In the genomic region with DNA sequence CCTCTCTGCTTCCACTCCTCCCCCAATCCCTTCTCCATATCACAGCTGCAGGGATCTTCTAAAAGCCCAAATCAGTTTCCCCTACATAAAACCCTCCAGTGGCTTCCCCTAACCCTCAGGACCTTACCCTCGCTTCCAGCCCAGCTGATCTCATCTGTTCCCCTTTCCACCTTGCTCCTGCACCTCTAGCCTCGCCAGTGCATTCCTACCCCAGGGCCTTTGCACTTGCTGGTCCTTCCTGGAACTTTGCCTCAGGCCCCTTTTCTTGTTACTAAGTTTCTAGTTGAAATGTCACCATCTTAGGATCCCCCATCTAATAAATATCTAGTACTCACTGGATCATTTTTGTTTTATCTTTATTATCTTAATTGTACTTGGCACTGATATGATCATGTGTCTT, we compare ENCODE assay signal across 26 cellular contexts.
A peak's percentile ranks its signal among the peaks of the same experiment; 100 is the strongest.
DNase-seq lines count a peak whose midpoint lies in the region; ATAC-seq, FAIRE-seq and TF ChIP-seq lines count a peak whose summit lies in the region.
"Had no signal": no experiment of that assay in that cellular context is flagged by ENCODE, and none has a peak within 500 bp of the region (broad histone marks: within the 10 kb centered on the region; RNA-seq: fewer than 3 reads in every experiment).

No MANE protein-coding gene starts in this region.

- H3K9ac ChIP-seq in K562 (ENCODE audit: insufficient read depth in 1 of 2, low read depth in 2 of 2, low read length in 2 of 2) (no peak overlapping the region), neural progenitor cell (no peak overlapping the region)
- H3K9ac ChIP-seq: BLaER1 had no signal

- no peak for TF ChIP-seq EP300 in K562 (IDR thresholded peaks at IDR 0.05; ENCODE audit: low read length)

- H3K36me3 ChIP-seq in HEK293 (ENCODE audit: control insufficient read depth in 2 of 2, insufficient read depth in 1 of 2, low read length in 2 of 2) (no peaks in the 10 kb centered on the region), K562 (ENCODE audit: control insufficient read depth, insufficient read depth, low read length) (no peaks in the 10 kb centered on the region), neural progenitor cell (no peaks in the 10 kb centered on the region)
- H3K36me3 ChIP-seq: BE2C, BLaER1 had no signal

- H3K4me3 Mint-ChIP-seq in neural progenitor cell: peak overlapping the region; percentile 35
- H3K4me3 Mint-ChIP-seq: CD14-positive monocyte; CD4-positive, alpha-beta memory T cell; CD4-positive, CD25-positive, alpha-beta regulatory T cell; CD8-positive, alpha-beta memory T cell had no signal

- in situ Hi-C loops in K562 (cut with MboI): loop anchor here (10.0 kb wide), 1 partner anchor 449 kb away; no protein-coding TSS in a partner anchor

- no peaks in the 10 kb centered on the region for H3K79me2 ChIP-seq in K562 (ENCODE audit: control insufficient read depth, insufficient read depth, low read length)
- no peaks in the 10 kb centered on the region for H3K79me2 ChIP-seq in neural progenitor cell (ENCODE audit: low read depth)

- peaks cover 56% of the 10 kb centered on the region for H3K27me3 Mint-ChIP-seq in neural progenitor cell (ENCODE audit: insufficient read depth, low read depth)

- TF ChIP-seq CTCF in HEK293 (tag by site-specific recombination; IDR thresholded peaks at IDR 0.05) (no peak), K562 (IDR thresholded peaks at IDR 0.05 in 2 of 3, conservative IDR thresholded peaks at IDR 0.05 in 1 of 3; ENCODE audit: insufficient read depth in 2 of 3, low read depth in 1 of 3, low read length in 3 of 3) (no peak), neural progenitor cell (IDR thresholded peaks at IDR 0.05) (no peak)

- intact Hi-C loops in K562 (cut with micrococcal nuclease): loop anchor here (10.0 kb wide), 1 partner anchor 151 kb away; no protein-coding TSS in a partner anchor

- CTCF ChIA-PET in HEK293 (lab: Yijun Ruan, JAX) (no interaction called here), K562 (lab: Yijun Ruan, JAX; ENCODE audit: low intra/inter-chr PET ratio) (no interaction called here)

- no TSS peak for BruUV-seq in K562 (replicated peaks; lab: Mats Ljungman, UMichigan)

- no peak for ATAC-seq in K562
- ATAC-seq: GM12878 had no signal

- DNase-seq in K562 (ENCODE audit: extremely low read depth in 1 of 4, low spot score in 3 of 4) (no peak), neural progenitor cell (ENCODE audit: low spot score) (no peak), frontal cortex (ENCODE audit: low spot score in 2 of 2) (no peak), LoVo (ENCODE audit: low spot score) (no peak), NCI-H187 (lab: John Stamatoyannopoulos, UW) (no peak)
- DNase-seq: 8988T; ACHN; BE2C; C1 segment of cervical spinal cord; CD4-positive, alpha-beta memory T cell; CD4-positive, CD25-positive, alpha-beta regulatory T cell; CD8-positive, alpha-beta memory T cell; DMS 273 treated with DMSO at 0.1 percent for 48 hours; DMS153; DMS53; DMS79; DND-41; EL; GDM1 had no signal

- no peak for TF ChIP-seq POLR2A in K562 (conservative IDR thresholded peaks at IDR 0.05)

- H3K36me3 Mint-ChIP-seq in neural progenitor cell: no peaks in the 10 kb centered on the region
- H3K36me3 Mint-ChIP-seq: CD14-positive monocyte; CD4-positive, alpha-beta memory T cell; CD4-positive, CD25-positive, alpha-beta regulatory T cell; CD8-positive, alpha-beta memory T cell had no signal

- no peak overlapping the region for H3K27ac Mint-ChIP-seq in neural progenitor cell
- H3K27ac Mint-ChIP-seq: CD14-positive monocyte; CD4-positive, alpha-beta memory T cell; CD8-positive, alpha-beta memory T cell had no signal

- H3K9me3 ChIP-seq in HEK293 (ENCODE audit: control insufficient read depth, insufficient read depth, low read depth, low read length) (no peaks in the 10 kb centered on the region), K562 (replicated peaks; ENCODE audit: control insufficient read depth, insufficient read depth, low read depth, low read length) (no peaks in the 10 kb centered on the region), neural progenitor cell (ENCODE audit: low read depth) (no peaks in the 10 kb centered on the region)
- H3K9me3 ChIP-seq: BE2C, BLaER1 had no signal

- H3K4me3 ChIP-seq in HEK293 (ENCODE audit: low read depth, low read length) (no peak overlapping the region), K562 (no peak overlapping the region), neural progenitor cell (no peak overlapping the region)
- H3K4me3 ChIP-seq: BLaER1, GM12878 had no signal

- H3K9me3 Mint-ChIP-seq in neural progenitor cell: no peaks in the 10 kb centered on the region

- H3K27me3 ChIP-seq in K562 (ENCODE audit: control insufficient read depth in 2 of 2, insufficient read depth in 2 of 2, low read length in 2 of 2) (no peaks in the 10 kb centered on the region), neural progenitor cell (no peaks in the 10 kb centered on the region)
- H3K27me3 ChIP-seq: BLaER1 had no signal

- no peak overlapping the region for H3K4me2 ChIP-seq in K562 (ENCODE audit: insufficient read depth, low read length)
- no peak overlapping the region for H3K4me2 ChIP-seq in neural progenitor cell
- H3K4me2 ChIP-seq: BLaER1 had no signal

- H4K20me1 ChIP-seq in K562 (replicated peaks; ENCODE audit: control insufficient read depth, insufficient read depth, low read length) (no peaks in the 10 kb centered on the region), neural progenitor cell (ENCODE audit: low read depth) (no peaks in the 10 kb centered on the region)
- H4K20me1 ChIP-seq: BLaER1 had no signal

- no peaks in the 10 kb centered on the region for H3K4me1 ChIP-seq in HEK293 (ENCODE audit: control insufficient read depth, insufficient read depth, low read length)
- peaks cover 10 to 27% of the 10 kb centered on the region in 2 experiments; a peak in 4 of 5 replicates for H3K4me1 ChIP-seq in K562 (replicated peaks in 1 of 2; ENCODE audit: control insufficient read depth in 2 of 2, insufficient read depth in 2 of 2, low read length in 2 of 2)
- H3K4me1 ChIP-seq in neural progenitor cell: peaks cover 28% of the 10 kb centered on the region
- H3K4me1 ChIP-seq: BE2C, BLaER1 had no signal

- no peak for TF ChIP-seq RAD21 in K562 (CRISPR knock-in tag; conservative IDR thresholded peaks at IDR 0.05 in 1 of 2, IDR thresholded peaks at IDR 0.05 in 1 of 2)

- H2AFZ ChIP-seq in K562 (ENCODE audit: low read depth, low read length): no peak overlapping the region
- H2AFZ ChIP-seq in neural progenitor cell (replicated peaks): no peak overlapping the region

- WGBS in K562 (ENCODE audit: insufficient coverage, low coverage, missing lambda C conversion rate): 23% methylated on average over 2 of the region's 2 CpGs

- H3F3A ChIP-seq in neural progenitor cell (ENCODE audit: low read depth): peaks cover 57% of the 10 kb centered on the region

- no peaks in the 10 kb centered on the region for H3K9me1 ChIP-seq in K562 (ENCODE audit: control insufficient read depth, insufficient read depth, low read length)

- FAIRE-seq in K562 (lab: Jason Lieb, UNC) (no peak), frontal cortex (lab: Jason Lieb, UNC) (no peak)
- FAIRE-seq: A204.1, GM12878, GM12892, GM18507 had no signal

- POLR2A ChIA-PET in HEK293 (lab: Yijun Ruan, JAX): no interaction called here
- POLR2A ChIA-PET in K562 (lab: Yijun Ruan, JAX): interaction anchor here (0.6 kb wide), 1 partner anchor 51 kb away, joined by 3 read pairs; no protein-coding TSS in a partner anchor

- H3K27ac ChIP-seq in HEK293 (ENCODE audit: extremely low read depth, low read depth, low read length) (no peak overlapping the region), K562 (ENCODE audit: extremely low read depth, low read depth, low read length) (no peak overlapping the region), neural progenitor cell (no peak overlapping the region)
- H3K27ac ChIP-seq: BLaER1 had no signal

- peaks cover 58% of the 10 kb centered on the region for H3K4me1 Mint-ChIP-seq in neural progenitor cell
- H3K4me1 Mint-ChIP-seq: CD14-positive monocyte had no signal

TF ChIP-seq in HEK293, 187 proteins besides CTCF, POLR2A, EP300 and RAD21:
- TF ChIP-seq ZNF791 (tag by site-specific recombination; IDR thresholded peaks at IDR 0.05) (no peak), ZBTB21 (tag by site-specific recombination; IDR thresholded peaks at IDR 0.05) (no peak), HOXC10 (CRISPR knock-in tag; IDR thresholded peaks at IDR 0.05) (no peak), ZNF623 (tag by site-specific recombination; IDR thresholded peaks at IDR 0.05) (peak; percentile 90)
- TF ChIP-seq, protein P1, sequence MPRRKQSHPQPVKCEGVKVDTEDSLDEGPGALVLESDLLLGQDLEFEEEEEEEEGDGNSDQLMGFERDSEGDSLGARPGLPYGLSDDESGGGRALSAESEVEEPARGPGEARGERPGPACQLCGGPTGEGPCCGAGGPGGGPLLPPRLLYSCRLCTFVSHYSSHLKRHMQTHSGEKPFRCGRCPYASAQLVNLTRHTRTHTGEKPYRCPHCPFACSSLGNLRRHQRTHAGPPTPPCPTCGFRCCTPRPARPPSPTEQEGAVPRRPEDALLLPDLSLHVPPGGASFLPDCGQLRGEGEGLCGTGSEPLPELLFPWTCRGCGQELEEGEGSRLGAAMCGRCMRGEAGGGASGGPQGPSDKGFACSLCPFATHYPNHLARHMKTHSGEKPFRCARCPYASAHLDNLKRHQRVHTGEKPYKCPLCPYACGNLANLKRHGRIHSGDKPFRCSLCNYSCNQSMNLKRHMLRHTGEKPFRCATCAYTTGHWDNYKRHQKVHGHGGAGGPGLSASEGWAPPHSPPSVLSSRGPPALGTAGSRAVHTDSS (tag by site-specific recombination; IDR thresholded peaks at IDR 0.05): no peak

TF ChIP-seq in K562, 482 proteins besides CTCF, POLR2A, EP300 and RAD21 (continues in another document):
- TF ChIP-seq KDM1A (IDR thresholded peaks at IDR 0.05) (peak; percentile 73 to 88), RCOR1 (IDR thresholded peaks at IDR 0.05; ENCODE audit: borderline replicate concordance in 1 of 2, low read depth in 2 of 2, low read length in 2 of 2) (peak in 1 of 2 experiments; percentile 13; a peak in 1 of 4 replicates), BCOR (IDR thresholded peaks at IDR 0.05) (peak; percentile 96), POLR2G (IDR thresholded peaks at IDR 0.05; ENCODE audit: low read depth, low read length) (no peak), RNF219 (CRISPR knock-in tag; IDR thresholded peaks at IDR 0.05) (no peak)
